12 cellular contexts compared by ENCODE assay signal in genomic region chr18:42706618-42707017, GRCh38.
DNase-seq lines count a peak whose midpoint lies in the region; TF ChIP-seq lines count a peak whose summit lies in the region.
"Had no signal": no experiment of that assay in that cellular context is flagged by ENCODE, and none has a peak within 500 bp of the region (broad histone marks: within the 10 kb centered on the region; RNA-seq: fewer than 3 reads in every experiment).

No MANE protein-coding gene starts in this region.

- no peaks in the 10 kb centered on the region for H3K4me1 ChIP-seq in hepatocyte (ENCODE audit: insufficient read depth)

- peak overlapping the region; percentile 84 for H3K27ac Mint-ChIP-seq in type B pancreatic cell
- no peak overlapping the region for H3K27ac Mint-ChIP-seq in activated CD4-positive, alpha-beta T cell treated with anti-CD3 and anti-CD28 coated beads, Interleukin-2, amount 10 ng/mL, durations not matched to agents 24 days and 14 days
- H3K27ac Mint-ChIP-seq: memory B cell had no signal

- no peaks in the 10 kb centered on the region for H3K9me3 ChIP-seq in hepatocyte (ENCODE audit: low read depth)
- H3K9me3 ChIP-seq: thoracic aorta had no signal

- H3K9me3 Mint-ChIP-seq in type B pancreatic cell, result no peaks in the 10 kb centered on the region
- no peaks in the 10 kb centered on the region for H3K9me3 Mint-ChIP-seq in activated CD4-positive, alpha-beta T cell treated with anti-CD3 and anti-CD28 coated beads, Interleukin-2, amount 10 ng/mL, durations not matched to agents 24 days and 14 days
- H3K9me3 Mint-ChIP-seq: memory B cell had no signal

- DNase-seq in NCI-H2081 (lab: John Stamatoyannopoulos, UW), result peak; percentile 34 to 51
- no peak for DNase-seq in NCI-H2081 treated with DMSO at 0.1 percent for 48 hours (lab: John Stamatoyannopoulos, UW)
- peak; percentile 29 for DNase-seq in RKO (ENCODE audit: low spot score)
- peak; percentile 43 for DNase-seq in hepatocyte (ENCODE audit: low spot score)
- no peak for DNase-seq in type B pancreatic cell (ENCODE audit: extremely low spot score, unreplicated experiment)
- no peak for DNase-seq in activated CD4-positive, alpha-beta T cell treated with anti-CD3 and anti-CD28 coated beads, Interleukin-2, amount 10 ng/mL, durations not matched to agents 24 days and 14 days
- DNase-seq in SIG-M5 treated with dmso at 0.1 percent for 504 hours (lab: John Stamatoyannopoulos, UW; ENCODE audit: unreplicated experiment), result no peak
- no peak for DNase-seq in T-helper 9 cell
- DNase-seq: activated gamma-delta T cell; stimulated activated CD4-positive, alpha-beta T cell treated with anti-CD3 and anti-CD28 coated beads, Interleukin-15, amount 100 ng/mL, for 24 hours had no signal

- no peaks in the 10 kb centered on the region for H3K36me3 Mint-ChIP-seq in type B pancreatic cell
- no peaks in the 10 kb centered on the region for H3K36me3 Mint-ChIP-seq in activated CD4-positive, alpha-beta T cell treated with anti-CD3 and anti-CD28 coated beads, Interleukin-2, amount 10 ng/mL, durations not matched to agents 24 days and 14 days (ENCODE audit: low read depth)
- H3K36me3 Mint-ChIP-seq: memory B cell had no signal

- no peaks in the 10 kb centered on the region for H3K79me2 ChIP-seq in hepatocyte

- peak overlapping the region; percentile 46 for H2AFZ ChIP-seq in hepatocyte

- H3K4me3 Mint-ChIP-seq in type B pancreatic cell, result peak overlapping the region; percentile 33
- H3K4me3 Mint-ChIP-seq in activated CD4-positive, alpha-beta T cell treated with anti-CD3 and anti-CD28 coated beads, Interleukin-2, amount 10 ng/mL, durations not matched to agents 24 days and 14 days, result no peak overlapping the region
- H3K4me3 Mint-ChIP-seq: memory B cell had no signal

- no peak for TF ChIP-seq CTCF in hepatocyte (IDR thresholded peaks at IDR 0.05; ENCODE audit: poor library complexity)
- TF ChIP-seq CTCF in type B pancreatic cell (conservative IDR thresholded peaks at IDR 0.05), result no peak

- H3K36me3 ChIP-seq in hepatocyte (replicated peaks; ENCODE audit: insufficient read depth, low read depth), result no peaks in the 10 kb centered on the region
- H3K36me3 ChIP-seq: thoracic aorta had no signal

- peak overlapping the region; percentile 55 for H3K4me2 ChIP-seq in hepatocyte

- no peaks in the 10 kb centered on the region for H4K20me1 ChIP-seq in hepatocyte (ENCODE audit: insufficient read depth, poor library complexity, severe bottlenecking)

- H3K27me3 ChIP-seq in hepatocyte, result no peaks in the 10 kb centered on the region

- no peaks in the 10 kb centered on the region for H3K27me3 Mint-ChIP-seq in type B pancreatic cell
- no peaks in the 10 kb centered on the region for H3K27me3 Mint-ChIP-seq in activated CD4-positive, alpha-beta T cell treated with anti-CD3 and anti-CD28 coated beads, Interleukin-2, amount 10 ng/mL, durations not matched to agents 24 days and 14 days
- H3K27me3 Mint-ChIP-seq: memory B cell had no signal

- peaks cover 34% of the 10 kb centered on the region for H3K4me1 Mint-ChIP-seq in type B pancreatic cell (ENCODE audit: unreplicated experiment)
- H3K4me1 Mint-ChIP-seq in activated CD4-positive, alpha-beta T cell treated with anti-CD3 and anti-CD28 coated beads, Interleukin-2, amount 10 ng/mL, durations not matched to agents 24 days and 14 days, result no peaks in the 10 kb centered on the region
- H3K4me1 Mint-ChIP-seq: memory B cell had no signal

- no peaks in the 10 kb centered on the region for H3K9me2 ChIP-seq in hepatocyte (replicated peaks; ENCODE audit: insufficient read depth)

- whole genome bisulfite sequencing in hepatocyte (ENCODE audit: low lambda C conversion rate, missing lambda C conversion rate), result 61% methylated on average over 8 of the region's 8 CpGs

- H3K4me3 ChIP-seq in hepatocyte, result no peak overlapping the region
- H3K4me3 ChIP-seq: thoracic aorta had no signal

- intact Hi-C loops in activated CD4-positive, alpha-beta T cell treated with anti-CD3 and anti-CD28 coated beads, Interleukin-2, amount 10 ng/mL, durations not matched to agents 24 days and 14 days (cut with micrococcal nuclease), result no loop called here

- H3K27ac ChIP-seq in hepatocyte, result peak overlapping the region; percentile 56
- H3K27ac ChIP-seq: thoracic aorta had no signal

Comparison
In these comparisons a context has a peak if more than half of its experiments do, and no peak if none do; other contexts are left out.
1. DNase-seq: peak in NCI-H2081 (2 of 2), RKO (single experiment) and hepatocyte (single experiment); none in NCI-H2081 treated with DMSO at 0.1 percent for 48 hours (single experiment), type B pancreatic cell (single experiment), activated CD4-positive, alpha-beta T cell treated with anti-CD3 and anti-CD28 coated beads, Interleukin-2, amount 10 ng/mL, durations not matched to agents 24 days and 14 days (single experiment), SIG-M5 treated with dmso at 0.1 percent for 504 hours (single experiment) and T-helper 9 cell (single experiment).